ENCODE assay signal across 19 cellular contexts in the genomic region with DNA sequence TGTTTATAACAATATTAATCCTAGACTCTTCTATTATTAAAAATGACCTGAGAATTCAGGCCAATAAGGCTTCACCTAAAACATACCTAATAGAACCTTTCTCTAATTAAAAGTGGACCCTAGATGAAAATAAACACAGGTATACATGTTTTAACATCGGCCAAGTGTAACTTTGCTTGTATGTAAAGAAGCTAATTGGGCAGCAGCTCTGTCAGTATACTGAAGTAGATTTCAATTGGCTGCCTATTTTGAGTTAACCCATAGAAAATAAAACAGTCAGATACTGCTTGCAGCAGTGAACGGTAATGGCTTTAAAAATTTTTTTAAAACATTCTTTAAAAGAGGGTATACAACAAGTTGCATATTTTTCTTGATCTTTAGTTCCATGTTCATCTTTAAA.
DNase-seq lines count a peak whose midpoint lies in the region; ATAC-seq, FAIRE-seq and TF ChIP-seq lines count a peak whose summit lies in the region.
"Had no signal": no experiment of that assay in that cellular context is flagged by ENCODE, and none has a peak within 500 bp of the region (broad histone marks: within the 10 kb centered on the region; RNA-seq: fewer than 3 reads in every experiment).

No MANE protein-coding gene starts in this region.

- H3K4me1 ChIP-seq in K562 (replicated peaks in 1 of 2; ENCODE audit: control insufficient read depth in 2 of 2, insufficient read depth in 2 of 2, low read length in 2 of 2) (0 out of 5 replicates have a peak, but pooled peaks cover 0 to 3% of the 10 kb centered on the region in 2 experiments), thyroid gland (peaks cover 19 to 21% of the 10 kb centered on the region in 2 donors), mucosa of descending colon (ENCODE audit: low read depth) (peaks cover 9% of the 10 kb centered on the region)
- H3K4me1 ChIP-seq: BLaER1 treated with 17β-estradiol and CSF1 and Interleukin-3, amounts not matched to agents 10 nM and 100 nM had no signal

- no peak overlapping the region for H3K4me2 ChIP-seq in K562 (ENCODE audit: insufficient read depth, low read length)
- H3K4me2 ChIP-seq: BLaER1 treated with 17β-estradiol and CSF1 and Interleukin-3, amounts not matched to agents 10 nM and 100 nM had no signal

- ATAC-seq in K562 (no peak), HG03520 (IDR thresholded peaks at IDR 0.05; ENCODE audit: unreplicated experiment) (no peak), mucosa of descending colon (no peak), HG02610 (IDR thresholded peaks at IDR 0.05; ENCODE audit: unreplicated experiment) (no peak)
- ATAC-seq: CD8-positive, alpha-beta T cell; HCT116 had no signal

- H3K27ac ChIP-seq in K562 (ENCODE audit: extremely low read depth, low read depth, low read length) (no peak overlapping the region), thyroid gland (peak overlapping the region; percentile 21 to 28 (median 22))
- H3K27ac ChIP-seq: BLaER1 treated with 17β-estradiol and CSF1 and Interleukin-3, amounts not matched to agents 10 nM and 100 nM; GM23248; HL-60 had no signal

- no peak for TF ChIP-seq POLR2A in K562 (conservative IDR thresholded peaks at IDR 0.05)
- no peak for TF ChIP-seq POLR2A in thyroid gland (IDR thresholded peaks at IDR 0.05)

- no peaks in the 10 kb centered on the region for H3K9me1 ChIP-seq in K562 (ENCODE audit: control insufficient read depth, insufficient read depth, low read length)

- no peak overlapping the region for H2AFZ ChIP-seq in K562 (ENCODE audit: low read depth, low read length)
- H2AFZ ChIP-seq: GM23248 had no signal

- TF ChIP-seq EP300 in K562 (IDR thresholded peaks at IDR 0.05; ENCODE audit: low read length), result no peak

- no peak overlapping the region for H3K4me3 ChIP-seq in K562
- no peak overlapping the region for H3K4me3 ChIP-seq in thyroid gland (replicated peaks in 1 of 3)
- H3K4me3 ChIP-seq in mucosa of descending colon, result no peak overlapping the region
- H3K4me3 ChIP-seq: BLaER1 treated with 17β-estradiol and CSF1 and Interleukin-3, amounts not matched to agents 10 nM and 100 nM; GM23248 had no signal

- no peak for TF ChIP-seq RAD21 in K562 (CRISPR knock-in tag; conservative IDR thresholded peaks at IDR 0.05 in 1 of 2, IDR thresholded peaks at IDR 0.05 in 1 of 2)

- 95% methylated on average over 2 of the region's 2 CpGs for WGBS in K562 (ENCODE audit: insufficient coverage, low coverage, missing lambda C conversion rate)
- 90 to 92% methylated on average over 2 of the region's 2 CpGs for WGBS in thyroid gland, 2 donors

- TF ChIP-seq CTCF in K562 (IDR thresholded peaks at IDR 0.05 in 2 of 3, conservative IDR thresholded peaks at IDR 0.05 in 1 of 3; ENCODE audit: insufficient read depth in 2 of 3, low read depth in 1 of 3, low read length in 3 of 3) (no peak), thyroid gland (IDR thresholded peaks at IDR 0.05) (no peak), mucosa of descending colon (IDR thresholded peaks at IDR 0.05) (no peak)

- peaks cover 1% of the 10 kb centered on the region; the same call in 1 of the 2 replicates for H3K9me3 ChIP-seq in K562 (replicated peaks; ENCODE audit: control insufficient read depth, insufficient read depth, low read depth, low read length)
- no peaks in the 10 kb centered on the region for H3K9me3 ChIP-seq in thyroid gland
- H3K9me3 ChIP-seq in mucosa of descending colon, result peaks cover 10% of the 10 kb centered on the region

- H3K36me3 ChIP-seq in K562 (ENCODE audit: control insufficient read depth, insufficient read depth, low read length) (no peaks in the 10 kb centered on the region), thyroid gland (no peaks in the 10 kb centered on the region), mucosa of descending colon (ENCODE audit: low read depth) (no peaks in the 10 kb centered on the region)

- POLR2A ChIA-PET in HEK293T (lab: Yijun Ruan, JAX), result interaction anchor here (0.6 to 1.7 kb wide), 2 partner anchors 67 to 190 kb away, joined by 4 to 8 read pairs; partner anchors contain the start of gene PDSS2
- POLR2A ChIA-PET in K562 (lab: Yijun Ruan, JAX), result no interaction called here

- no peak overlapping the region for H3K9ac ChIP-seq in K562 (ENCODE audit: insufficient read depth in 1 of 2, low read depth in 2 of 2, low read length in 2 of 2)
- H3K9ac ChIP-seq: BLaER1 treated with 17β-estradiol and CSF1 and Interleukin-3, amounts not matched to agents 10 nM and 100 nM; GM23248 had no signal

- BruUV-seq in K562 (replicated peaks; lab: Mats Ljungman, UMichigan), result no TSS peak

- CTCF ChIA-PET in HEK293T (lab: Yijun Ruan, JAX) (interaction anchor here (0.5 to 0.8 kb wide), 2 partner anchors 260 to 267 kb away, joined by 3 read pairs; no protein-coding TSS in a partner anchor), K562 (lab: Yijun Ruan, JAX; ENCODE audit: low intra/inter-chr PET ratio) (no interaction called here)

- no peaks in the 10 kb centered on the region for H3K27me3 ChIP-seq in K562 (ENCODE audit: control insufficient read depth in 2 of 2, insufficient read depth in 2 of 2, low read length in 2 of 2)
- H3K27me3 ChIP-seq in thyroid gland, result no peaks in the 10 kb centered on the region
- H3K27me3 ChIP-seq: BLaER1 treated with 17β-estradiol and CSF1 and Interleukin-3, amounts not matched to agents 10 nM and 100 nM had no signal

- no peaks in the 10 kb centered on the region for H4K20me1 ChIP-seq in K562 (replicated peaks; ENCODE audit: control insufficient read depth, insufficient read depth, low read length)
- H4K20me1 ChIP-seq: BLaER1 treated with 17β-estradiol and CSF1 and Interleukin-3, amounts not matched to agents 10 nM and 100 nM had no signal

- FAIRE-seq in A204.1 (lab: Jason Lieb, UNC) (peak; percentile 23), K562 (lab: Jason Lieb, UNC) (no peak)
- FAIRE-seq: GM12891 had no signal

- no peaks in the 10 kb centered on the region for H3K79me2 ChIP-seq in K562 (ENCODE audit: control insufficient read depth, insufficient read depth, low read length)

- in situ Hi-C loops in K562 (cut with MboI), result no loop called here

- no peak for DNase-seq in HEK293T (ENCODE audit: extremely low spot score)
- DNase-seq in K562 (ENCODE audit: extremely low read depth in 1 of 4, low spot score in 3 of 4), result no peak
- no peak for DNase-seq in thyroid gland
- no peak for DNase-seq in mucosa of descending colon
- DNase-seq: 8988T; Calu3; CD8-positive, alpha-beta T cell; DMS79 treated with DMSO at 0.1 percent for 48 hours; GF-D8; GM23248; H7; KG1 had no signal

- intact Hi-C loops in K562 (cut with micrococcal nuclease), result no loop called here
- intact Hi-C loops in thyroid gland (cut with DNase I), result no loop called here
- intact Hi-C loops in mucosa of descending colon (cut with DNase I, micrococcal nuclease), result no loop called here

TF ChIP-seq in HEK293T, 16 proteins besides CTCF, POLR2A, EP300 and RAD21:
- TF ChIP-seq ARNT (IDR thresholded peaks at IDR 0.05), result no peak
- TF ChIP-seq, protein P1, sequence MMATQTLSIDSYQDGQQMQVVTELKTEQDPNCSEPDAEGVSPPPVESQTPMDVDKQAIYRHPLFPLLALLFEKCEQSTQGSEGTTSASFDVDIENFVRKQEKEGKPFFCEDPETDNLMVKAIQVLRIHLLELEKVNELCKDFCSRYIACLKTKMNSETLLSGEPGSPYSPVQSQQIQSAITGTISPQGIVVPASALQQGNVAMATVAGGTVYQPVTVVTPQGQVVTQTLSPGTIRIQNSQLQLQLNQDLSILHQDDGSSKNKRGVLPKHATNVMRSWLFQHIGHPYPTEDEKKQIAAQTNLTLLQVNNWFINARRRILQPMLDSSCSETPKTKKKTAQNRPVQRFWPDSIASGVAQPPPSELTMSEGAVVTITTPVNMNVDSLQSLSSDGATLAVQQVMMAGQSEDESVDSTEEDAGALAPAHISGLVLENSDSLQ (IDR thresholded peaks at IDR 0.05), result peak; percentile 49; the same call in 1 of the 2 replicates

TF ChIP-seq in K562, 482 proteins besides CTCF, POLR2A, EP300 and RAD21:
- TF ChIP-seq, protein P1 (IDR thresholded peaks at IDR 0.05), result peak; percentile 88
- TF ChIP-seq XRCC4 (IDR thresholded peaks at IDR 0.05; ENCODE audit: extremely low read depth, insufficient read depth, insufficient read length) (no peak), RBM25 (IDR thresholded peaks at IDR 0.05; ENCODE audit: low read depth, low read length, severe bottlenecking) (peak; percentile 14)
